ENCODE assay signal across 12 cellular contexts in the genomic region with DNA sequence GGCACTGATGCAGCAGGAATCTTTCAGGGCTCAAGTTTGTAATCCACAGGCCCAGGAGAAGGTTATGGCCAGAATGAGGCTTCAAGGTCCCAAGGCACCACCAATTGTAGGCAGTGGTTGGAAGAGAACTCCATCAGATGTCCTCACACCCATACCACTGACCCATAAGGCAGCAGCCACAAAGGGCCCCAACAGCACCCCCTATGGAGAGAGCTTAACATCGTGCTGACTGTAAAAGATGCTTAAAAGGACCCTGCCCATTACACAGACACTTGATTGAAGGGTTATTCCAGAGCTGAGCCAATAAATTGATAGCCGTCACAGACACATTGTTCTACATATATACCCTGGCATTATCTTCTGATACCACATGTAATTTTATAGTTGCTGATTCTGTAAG.
DNase-seq lines count a peak whose midpoint lies in the region; ATAC-seq and TF ChIP-seq lines count a peak whose summit lies in the region.
"Had no signal": no experiment of that assay in that cellular context is flagged by ENCODE, and none has a peak within 500 bp of the region (broad histone marks: within the 10 kb centered on the region; RNA-seq: fewer than 3 reads in every experiment).

No MANE protein-coding gene starts in this region.

- no peak overlapping the region for H3K4me2 ChIP-seq in neuronal stem cell (ENCODE audit: insufficient read depth, low read length, poor library complexity, severe bottlenecking)

- H3K27me3 Mint-ChIP-seq in activated T-helper 17 cell treated with anti-CD3 and anti-CD28 coated beads, Interleukin-2, amount 50 U/mL, for 72 hours, result peaks cover 7% of the 10 kb centered on the region

- no peak overlapping the region for H3K4ac ChIP-seq in neuronal stem cell (ENCODE audit: low read length)

- no peak overlapping the region for H2BK15ac ChIP-seq in neuronal stem cell (ENCODE audit: low read length)

- H3K9me3 ChIP-seq in neuronal stem cell (replicated peaks in 1 of 2; ENCODE audit: control insufficient read depth in 2 of 2, insufficient read depth in 1 of 2, low read depth in 1 of 2, low read length in 2 of 2), result peaks cover 15 to 17% of the 10 kb centered on the region in 2 donors

- H3K23ac ChIP-seq in neuronal stem cell (ENCODE audit: low read depth, low read length, poor library complexity), result no peak overlapping the region

- H3K36me3 Mint-ChIP-seq in activated T-helper 17 cell treated with anti-CD3 and anti-CD28 coated beads, Interleukin-2, amount 50 U/mL, for 72 hours (ENCODE audit: low read depth), result no peaks in the 10 kb centered on the region
- H3K36me3 Mint-ChIP-seq: natural killer cell had no signal

- H2BK12ac ChIP-seq in neuronal stem cell (ENCODE audit: low read length), result no peak overlapping the region

- no peak overlapping the region for H3K14ac ChIP-seq in neuronal stem cell (ENCODE audit: low read length)

- no peak overlapping the region for H4K8ac ChIP-seq in neuronal stem cell (ENCODE audit: low read depth, low read length)

- no peaks in the 10 kb centered on the region for H3K9me3 Mint-ChIP-seq in activated T-helper 17 cell treated with anti-CD3 and anti-CD28 coated beads, Interleukin-2, amount 50 U/mL, for 72 hours

- no peak overlapping the region for H3K27ac Mint-ChIP-seq in activated T-helper 17 cell treated with anti-CD3 and anti-CD28 coated beads, Interleukin-2, amount 50 U/mL, for 72 hours
- H3K27ac Mint-ChIP-seq: natural killer cell had no signal

- no peak overlapping the region for H4K91ac ChIP-seq in neuronal stem cell (ENCODE audit: low read depth, low read length, poor library complexity)

- peaks cover 29 to 86% of the 10 kb centered on the region in 2 donors for H3K36me3 ChIP-seq in neuronal stem cell (replicated peaks in 1 of 2; ENCODE audit: control insufficient read depth in 2 of 2, insufficient read depth in 2 of 2, low read length in 2 of 2)

- no peak overlapping the region for H2AFZ ChIP-seq in neuronal stem cell (ENCODE audit: low read length)

- H3K9ac ChIP-seq in neuronal stem cell (ENCODE audit: low read depth, low read length, poor library complexity), result no peak overlapping the region

- H3K79me1 ChIP-seq in neuronal stem cell (ENCODE audit: low read depth, low read length), result no peaks in the 10 kb centered on the region

- peak; percentile 40 for DNase-seq in GM12865 (ENCODE audit: low read depth)
- DNase-seq in LHCN-M2 (ENCODE audit: low read depth), result peak; percentile 54
- DNase-seq in choroid plexus epithelial cell (ENCODE audit: low read depth), result peak; percentile 29
- DNase-seq in neuronal stem cell (ENCODE audit: low spot score), result no peak
- no peak for DNase-seq in activated CD4-positive, alpha-beta T cell treated with anti-CD3 and anti-CD28 coated beads, Interleukin-2, amount 50 U/mL, for 48 hours
- DNase-seq: amygdala; natural killer cell; NCI-H1105; stimulated activated CD4-positive, alpha-beta T cell treated with anti-CD3 and anti-CD28 coated beads, Interleukin-12 subunit alpha, Interleukin-12 subunit beta, amount 100 ng/mL, for 4 hours; T-helper 2 cell had no signal

- no peak for ATAC-seq in GM21576 (IDR thresholded peaks at IDR 0.05; ENCODE audit: unreplicated experiment)
- ATAC-seq in activated T-helper 17 cell treated with anti-CD3 and anti-CD28 coated beads, Interleukin-2, amount 50 U/mL, for 72 hours (replicated peaks), result no peak
- ATAC-seq: natural killer cell had no signal

- no peaks in the 10 kb centered on the region for H3K4me1 Mint-ChIP-seq in activated T-helper 17 cell treated with anti-CD3 and anti-CD28 coated beads, Interleukin-2, amount 50 U/mL, for 72 hours
- H3K4me1 Mint-ChIP-seq: natural killer cell had no signal

- no peak overlapping the region for H2BK120ac ChIP-seq in neuronal stem cell (ENCODE audit: low read depth, low read length)

- H3K27ac ChIP-seq in neuronal stem cell (replicated peaks; ENCODE audit: low read length), result no peak overlapping the region

- H3K4me3 ChIP-seq in GM12865 (ENCODE audit: low read depth, low read length), result no peak overlapping the region
- no peak overlapping the region for H3K4me3 ChIP-seq in choroid plexus epithelial cell (ENCODE audit: low read depth, low read length)
- H3K4me3 ChIP-seq in neuronal stem cell (ENCODE audit: low read length in 2 of 2), result no peak overlapping the region

- peak overlapping the region; percentile 26 for H2BK5ac ChIP-seq in neuronal stem cell (ENCODE audit: low read length)

- TF ChIP-seq CTCF in GM12865 (IDR thresholded peaks at IDR 0.05; ENCODE audit: insufficient read depth, low read depth, low read length, missing control alignments), result peak; percentile 33
- peak; percentile 43 for TF ChIP-seq CTCF in choroid plexus epithelial cell (conservative IDR thresholded peaks at IDR 0.05; ENCODE audit: low read depth, low read length)

- H3K4me3 Mint-ChIP-seq in activated T-helper 17 cell treated with anti-CD3 and anti-CD28 coated beads, Interleukin-2, amount 50 U/mL, for 72 hours, result no peak overlapping the region
- H3K4me3 Mint-ChIP-seq: natural killer cell had no signal

- no CpG with 5 or more reads among the region's 2 CpGs for WGBS in neuronal stem cell (ENCODE audit: extremely low coverage in 2 of 2, insufficient read length in 2 of 2, insufficient replicate concordance in 1 of 2), 2 donors

- no peak overlapping the region for H2AK5ac ChIP-seq in neuronal stem cell (ENCODE audit: low read depth, low read length)

- H3K27me3 ChIP-seq in neuronal stem cell (ENCODE audit: control insufficient read depth in 3 of 3, insufficient read depth in 3 of 3, low read depth in 1 of 3, low read length in 3 of 3), result no peaks in the 10 kb centered on the region

- H3K4me1 ChIP-seq in neuronal stem cell (ENCODE audit: control insufficient read depth in 2 of 2, insufficient read depth in 1 of 2, low read depth in 1 of 2, low read length in 2 of 2), result peaks cover 0 to 4% of the 10 kb centered on the region in 2 donors

- H3K18ac ChIP-seq in neuronal stem cell (ENCODE audit: low read length), result no peak overlapping the region

Comparison
In these comparisons a context has a peak if more than half of its experiments do, and no peak if none do; other contexts are left out.
1. DNase-seq: peak in GM12865 (single experiment), LHCN-M2 (single experiment) and choroid plexus epithelial cell (single experiment); none in neuronal stem cell (single experiment) and activated CD4-positive, alpha-beta T cell treated with anti-CD3 and anti-CD28 coated beads, Interleukin-2, amount 50 U/mL, for 48 hours (0 of 2).